ENCODE assay signal across 9 cellular contexts in genomic region chr1:159211331-159212136, GRCh38. TPM values are rescaled to one million over a fixed set of nuclear protein-coding genes. Genes with fewer than 3 reads are reported as not detected.
DNase-seq lines count a peak whose midpoint lies in the region; ATAC-seq and TF ChIP-seq lines count a peak whose summit lies in the region.
"Had no signal": no experiment of that assay in that cellular context is flagged by ENCODE, and none has a peak within 500 bp of the region (broad histone marks: within the 10 kb centered on the region; RNA-seq: fewer than 3 reads in every experiment).

No MANE protein-coding gene starts in this region.

- peak; percentile 87 for TF ChIP-seq CTCF in osteoblast (IDR thresholded peaks at IDR 0.05; ENCODE audit: extremely low read depth, low read depth, low read length)

- no peak overlapping the region for H2AFZ ChIP-seq in osteoblast (ENCODE audit: low read length)

- H3K36me3 ChIP-seq in osteoblast (ENCODE audit: insufficient read depth, low read length) = no peaks in the 10 kb centered on the region

- no peaks in the 10 kb centered on the region for H3K9me3 ChIP-seq in osteoblast (ENCODE audit: low read depth, low read length)

- no peak for ATAC-seq in HG03139 (IDR thresholded peaks at IDR 0.05; ENCODE audit: unreplicated experiment)

- no peak overlapping the region for H3K27ac ChIP-seq in osteoblast (ENCODE audit: low read depth, low read length)
- H3K27ac ChIP-seq: epithelial cell of prostate had no signal

- peak overlapping the region; percentile 44 for H3K4me2 ChIP-seq in osteoblast (ENCODE audit: insufficient read depth, low read length)

- H3K4me1 ChIP-seq in osteoblast (ENCODE audit: insufficient read depth, low read length) = peaks cover 2% of the 10 kb centered on the region

- H3K79me2 ChIP-seq in osteoblast (ENCODE audit: insufficient read depth, low read length) = no peaks in the 10 kb centered on the region

- no peaks in the 10 kb centered on the region for H4K20me1 ChIP-seq in osteoblast (ENCODE audit: insufficient read depth, low read length)

- DNase-seq in SIG-M5 treated with dmso at 0.1 percent for 504 hours (lab: John Stamatoyannopoulos, UW; ENCODE audit: unreplicated experiment) (peak; percentile 25), SIG-M5 (lab: John Stamatoyannopoulos, UW) (no peak), NCI-H1694 (lab: John Stamatoyannopoulos, UW) (peak; percentile 12), erythroblast (lab: John Stamatoyannopoulos, UW) (peak; percentile 72 to 87), osteoblast (ENCODE audit: insufficient read length, low spot score, missing footprints) (no peak), foreskin melanocyte (no peak)
- DNase-seq in activated CD4-positive, alpha-beta T cell treated with anti-CD3 and anti-CD28 coated beads, Interleukin-2, amount 50 U/mL, for 4 hours = peak; percentile 26 to 32

- peaks cover 20% of the 10 kb centered on the region for H3K27me3 ChIP-seq in osteoblast (ENCODE audit: insufficient read depth, low read length)

- TF ChIP-seq POLR2A in erythroblast (IDR thresholded peaks at IDR 0.05; ENCODE audit: low read length) = no peak

- H3K4me3 ChIP-seq in osteoblast (ENCODE audit: insufficient read depth, low read length) = no peak overlapping the region

RNA-seq across cellular contexts. Expression of gene ACKR1, which starts 6.9 kb away (rescaled TPM):
- total RNA-seq in osteoblast = not detected in 2 replicates

RNA-seq across cellular contexts. Expression of gene CADM3, which starts 40.1 kb away (rescaled TPM):
- total RNA-seq in osteoblast = under 0.01 TPM in 1 of 2 replicates, not detected in the other

Comparison
In these comparisons a context has a peak if more than half of its experiments do, and no peak if none do; other contexts are left out.
1. DNase-seq: peak in SIG-M5 treated with dmso at 0.1 percent for 504 hours (single experiment), NCI-H1694 (single experiment), activated CD4-positive, alpha-beta T cell treated with anti-CD3 and anti-CD28 coated beads, Interleukin-2, amount 50 U/mL, for 4 hours (2 of 2) and erythroblast (2 of 2); none in SIG-M5 (single experiment), osteoblast (single experiment) and foreskin melanocyte (single experiment).